8 cellular contexts compared by ENCODE assay signal in the genomic region with DNA sequence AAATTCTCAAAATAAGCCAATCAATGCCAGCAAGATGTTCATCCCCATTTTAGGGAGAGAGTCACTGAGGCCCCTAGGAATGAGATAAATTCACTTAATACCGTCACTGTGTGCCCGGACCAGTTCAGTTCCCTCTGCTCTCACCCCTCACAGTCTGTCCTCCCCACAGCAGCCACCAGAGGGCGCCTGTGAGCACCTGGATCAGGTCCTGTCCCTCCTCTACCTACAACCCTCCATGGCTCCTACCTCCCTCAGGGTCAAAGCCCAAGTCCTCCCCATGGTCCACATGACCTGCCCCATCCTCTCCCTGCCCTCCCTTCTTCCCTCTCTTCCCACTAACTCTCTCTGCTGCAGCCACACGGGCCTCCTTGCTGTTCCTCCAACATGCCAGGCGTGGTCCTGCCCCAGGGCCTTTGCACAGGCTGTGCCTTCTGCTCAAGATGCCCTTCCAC. TPM values are rescaled to one million over a fixed set of nuclear protein-coding genes. Genes with fewer than 3 reads are reported as not detected.
A peak's percentile ranks its signal among the peaks of the same experiment; 100 is the strongest.
DNase-seq lines count a peak whose midpoint lies in the region; ATAC-seq and TF ChIP-seq lines count a peak whose summit lies in the region.

No MANE protein-coding gene starts in this region.

- H3K4me3 ChIP-seq in GM12875 (ENCODE audit: low read depth, low read length), result no peak overlapping the region
- no peak overlapping the region for H3K4me3 ChIP-seq in Peyer's patch

- TF ChIP-seq CTCF in GM12875 (IDR thresholded peaks at IDR 0.05; ENCODE audit: borderline replicate concordance, insufficient read depth, low read depth, low read length) (peak; percentile 88), Peyer's patch (IDR thresholded peaks at IDR 0.05) (peak; percentile 14 to 68 (median 61))

- intact Hi-C loops in Right ventricle myocardium superior (cut with DNase I), result no loop called here

- peak; percentile 41 to 84 (median 79) for DNase-seq in Peyer's patch
- peak; percentile 59 to 63 for DNase-seq in activated T-helper 1 cell treated with anti-CD3 and anti-CD28 coated beads, Interleukin-2, amount 50 U/mL, for 16 hours (ENCODE audit: low read depth in 1 of 2, low spot score in 1 of 2)
- peak; percentile 70 for DNase-seq in Right ventricle myocardium superior
- DNase-seq in stimulated activated CD4-positive, alpha-beta T cell treated with anti-CD3 and anti-CD28 coated beads, Interleukin-15, amount 100 ng/mL, for 24 hours, result peak; percentile 87
- no peak for DNase-seq in DMS153 treated with DMSO at 0.1 percent for 48 hours (lab: John Stamatoyannopoulos, UW; ENCODE audit: unreplicated experiment)

- no peak overlapping the region for H3K27ac ChIP-seq in Peyer's patch

- no peaks in the 10 kb centered on the region for H3K27me3 ChIP-seq in Peyer's patch

- no peaks in the 10 kb centered on the region for H3K4me1 ChIP-seq in Peyer's patch

- ATAC-seq in Right ventricle myocardium superior (ENCODE audit: poor library complexity), result peak; percentile 34
- no peak for ATAC-seq in HG03196 (IDR thresholded peaks at IDR 0.05; ENCODE audit: unreplicated experiment)
- no peak for ATAC-seq in HG03521 (IDR thresholded peaks at IDR 0.05; ENCODE audit: unreplicated experiment)

- TF ChIP-seq POLR2A in Peyer's patch (IDR thresholded peaks at IDR 0.05), result no peak

- no peaks in the 10 kb centered on the region for H3K36me3 ChIP-seq in Peyer's patch

- H3K9me3 ChIP-seq in Peyer's patch, result no peaks in the 10 kb centered on the region

RNA-seq across cellular contexts. Expression of a gene that starts 42.0 kb away (rescaled TPM):
- 100 to 1,000 TPM in 1 of 4 donors, 10 to 100 TPM in 3; 34.7 to 191 (median 64.9) TPM for total RNA-seq in Peyer's patch
- 153 TPM for total RNA-seq in Right ventricle myocardium superior
